21 cellular contexts compared by ENCODE assay signal in the genomic region with DNA sequence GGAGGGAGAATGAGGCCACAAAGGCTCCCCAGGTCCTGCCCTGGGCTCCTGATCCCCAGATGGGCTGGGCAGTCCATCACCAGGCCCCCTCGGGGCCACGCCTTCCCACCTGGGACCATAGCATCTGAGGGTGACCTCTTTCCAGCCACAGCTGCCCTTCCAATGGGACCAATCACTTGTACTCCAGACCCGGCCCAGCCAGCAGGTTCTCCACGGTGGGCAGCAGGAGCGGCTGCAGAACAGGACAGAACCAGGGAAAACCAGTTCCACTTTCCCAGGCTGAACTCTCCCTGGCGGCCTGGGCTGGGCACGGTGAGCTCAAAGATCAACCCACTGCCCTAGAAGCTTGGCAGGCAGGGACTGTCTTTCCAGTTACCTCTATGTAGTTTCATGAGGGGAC.
DNase-seq lines count a peak whose midpoint lies in the region; ATAC-seq, FAIRE-seq and TF ChIP-seq lines count a peak whose summit lies in the region.
"Had no signal": no experiment of that assay in that cellular context is flagged by ENCODE, and none has a peak within 500 bp of the region (broad histone marks: within the 10 kb centered on the region; RNA-seq: fewer than 3 reads in every experiment).

No MANE protein-coding gene starts in this region.

- H3K9me3 Mint-ChIP-seq in GM23338, result peaks cover 20% of the 10 kb centered on the region

- DNase-seq in left ventricle myocardium superior, result peak; percentile 12
- no peak for DNase-seq in left cardiac atrium
- DNase-seq in H1 (ENCODE audit: low read depth in 1 of 2, low spot score in 2 of 2), result no peak
- peak; percentile 40 for DNase-seq in lower lobe of right lung
- no peak for DNase-seq in urothelium cell line (ENCODE audit: low spot score)
- DNase-seq in GM23338 (ENCODE audit: low spot score), result no peak
- DNase-seq in stimulated activated CD4-positive, alpha-beta T cell treated with anti-CD3 and anti-CD28 coated beads, Interleukin-2, amount 100 ng/mL, for 24 hours, result no peak
- DNase-seq: DMS153, KBM-7, MV-4-11, NCI-H1436, NCI-H2029, NCI-H2171, NCI-H446, OCI-M1 had no signal

- H4K91ac ChIP-seq in H1 (replicated peaks; ENCODE audit: insufficient read length, low read length), result no peak overlapping the region

- H3K23ac ChIP-seq in H1 (ENCODE audit: insufficient read length), result no peak overlapping the region

- peaks cover 8 to 25% of the 10 kb centered on the region in 2 experiments for H3K9me3 ChIP-seq in H1 (ENCODE audit: insufficient read depth in 2 of 2, low read depth in 1 of 2, low read length in 1 of 2)
- H3K9me3 ChIP-seq in lower lobe of right lung, result no peaks in the 10 kb centered on the region
- H3K9me3 ChIP-seq: A549, Caco-2, HAP-1 had no signal

- H2BK20ac ChIP-seq in H1 (ENCODE audit: low read length), result no peak overlapping the region

- no peak overlapping the region for H3K9ac ChIP-seq in H1 (replicated peaks in 1 of 4; ENCODE audit: extremely low read depth in 1 of 4, low read depth in 3 of 4, low read length in 3 of 4)

- POLR2A ChIA-PET in H1 (lab: Charles Lee; ENCODE audit: partially characterized antibody), result no interaction called here

- TF ChIP-seq CTCF in H1 (IDR thresholded peaks at IDR 0.05; ENCODE audit: control extremely low read depth in 1 of 3, insufficient read depth in 1 of 3, low read depth in 1 of 3, low read length in 3 of 3) (no peak), lower lobe of right lung (IDR thresholded peaks at IDR 0.05) (no peak), GM23338 (conservative IDR thresholded peaks at IDR 0.05; ENCODE audit: low read depth in 2 of 2) (no peak)

- H3K18ac ChIP-seq in H1 (ENCODE audit: extremely low read depth, low read length), result no peak overlapping the region

- H4K8ac ChIP-seq in H1 (ENCODE audit: extremely low read depth, insufficient read depth, low read length), result peak overlapping the region; percentile 38; the same call in 1 of the 2 replicates

- no peak overlapping the region for H3K56ac ChIP-seq in H1 (replicated peaks; ENCODE audit: insufficient read length, low read depth, low read length)

- no peaks in the 10 kb centered on the region for H3K79me1 ChIP-seq in H1 (ENCODE audit: low read depth, low read length)

- ATAC-seq in left ventricle myocardium superior (no peak), left cardiac atrium (no peak), lower lobe of right lung (no peak), GM23338 (no peak), GM18517 (IDR thresholded peaks at IDR 0.05; ENCODE audit: unreplicated experiment) (no peak)

- H4K20me1 ChIP-seq in H1 (replicated peaks in 1 of 2; ENCODE audit: control insufficient read depth in 1 of 2, insufficient read depth in 2 of 2, low read length in 2 of 2) (no peaks in the 10 kb centered on the region), GM23338 (replicated peaks; ENCODE audit: insufficient read depth) (no peaks in the 10 kb centered on the region)

- peaks cover 41% of the 10 kb centered on the region for H3K36me3 Mint-ChIP-seq in GM23338 (ENCODE audit: low read depth)

- no peak overlapping the region for H3K27ac Mint-ChIP-seq in GM23338

- H2BK120ac ChIP-seq in H1 (replicated peaks; ENCODE audit: low read depth, low read length), result no peak overlapping the region

- H3F3A ChIP-seq in GM23338 (replicated peaks; ENCODE audit: low read depth), result no peaks in the 10 kb centered on the region

- TF ChIP-seq EP300 in H1 (IDR thresholded peaks at IDR 0.05; ENCODE audit: borderline replicate concordance in 1 of 2, low read depth in 2 of 2, low read length in 2 of 2), result no peak

- H3K4me2 ChIP-seq in H1 (ENCODE audit: insufficient read depth in 1 of 2, low read depth in 2 of 2, low read length in 2 of 2), result no peak overlapping the region
- no peak overlapping the region for H3K4me2 ChIP-seq in GM23338
- H3K4me2 ChIP-seq: A549 had no signal

- no peak overlapping the region for H4K5ac ChIP-seq in H1 (ENCODE audit: insufficient read length, low read depth, low read length)

- H3K23me2 ChIP-seq in H1 (ENCODE audit: low read depth, low read length), result no peaks in the 10 kb centered on the region

- no peak overlapping the region for H3K4ac ChIP-seq in H1 (replicated peaks; ENCODE audit: insufficient read length, low read depth, low read length)

- TF ChIP-seq POLR2A in H1 (IDR thresholded peaks at IDR 0.05; ENCODE audit: control extremely low read depth in 1 of 2, low read depth in 2 of 2, low read length in 2 of 2), result no peak

- no peak overlapping the region for H2BK5ac ChIP-seq in H1 (ENCODE audit: low read depth, low read length)

- no peak for TF ChIP-seq RAD21 in H1 (IDR thresholded peaks at IDR 0.05 in 1 of 2, conservative IDR thresholded peaks at IDR 0.05 in 1 of 2; ENCODE audit: low read depth in 2 of 2, low read length in 2 of 2)

- no peak overlapping the region for H2AK5ac ChIP-seq in H1 (ENCODE audit: low read depth, low read length)

- no peak for FAIRE-seq in H1 (lab: Jason Lieb, UNC)
- peak; percentile 86 for FAIRE-seq in urothelium cell line (lab: Jason Lieb, UNC)
- FAIRE-seq: A549 had no signal

- H3K9me2 ChIP-seq in GM23338 (ENCODE audit: insufficient read depth), result no peaks in the 10 kb centered on the region

- H3K36me3 ChIP-seq in H1 (ENCODE audit: control insufficient read depth in 2 of 4, insufficient read depth in 4 of 4, low read length in 3 of 4) (peaks cover 0 to 16% (median 8%) of the 10 kb centered on the region in 4 experiments; a peak in 4 of 8 replicates), lower lobe of right lung (peaks cover 20% of the 10 kb centered on the region), GM23338 (ENCODE audit: insufficient read depth) (no peaks in the 10 kb centered on the region)

- H3K14ac ChIP-seq in H1 (ENCODE audit: insufficient read length), result no peak overlapping the region

- H2AFZ ChIP-seq in H1 (ENCODE audit: low read length), result no peak overlapping the region
- H2AFZ ChIP-seq in GM23338, result no peak overlapping the region

- H3K4me1 ChIP-seq in H1 (replicated peaks in 1 of 4; ENCODE audit: control insufficient read depth in 3 of 4, insufficient read depth in 4 of 4, low read length in 3 of 4) (no peaks in the 10 kb centered on the region), lower lobe of right lung (no peaks in the 10 kb centered on the region), GM23338 (ENCODE audit: insufficient read depth) (no peaks in the 10 kb centered on the region)
- H3K4me1 ChIP-seq: A549, Caco-2, HAP-1 had no signal

- H3K27me3 ChIP-seq in H1 (replicated peaks in 1 of 4; ENCODE audit: control insufficient read depth in 3 of 4, extremely low read depth in 1 of 4, insufficient read depth in 3 of 4, low read length in 3 of 4) (no peaks in the 10 kb centered on the region), lower lobe of right lung (ENCODE audit: low read depth) (no peaks in the 10 kb centered on the region), GM23338 (ENCODE audit: insufficient read depth) (no peaks in the 10 kb centered on the region)

- no peak overlapping the region for H2BK15ac ChIP-seq in H1 (ENCODE audit: low read length)

- H3K27me3 Mint-ChIP-seq in GM23338 (ENCODE audit: insufficient read depth, low read depth, poor library complexity), result peaks cover 7% of the 10 kb centered on the region

- H2BK12ac ChIP-seq in H1 (ENCODE audit: low read depth, low read length), result no peak overlapping the region

- H3K27ac ChIP-seq in H1 (ENCODE audit: low read depth, low read length), result no peak overlapping the region
- H3K27ac ChIP-seq in lower lobe of right lung, result no peak overlapping the region
- H3K27ac ChIP-seq in GM23338 (ENCODE audit: low read depth), result no peak overlapping the region
- H3K27ac ChIP-seq: A549, RWPE1 had no signal

- WGBS in H1 (ENCODE audit: extremely low coverage in 1 of 2, insufficient coverage in 1 of 2, insufficient read length in 1 of 2, insufficient replicate concordance in 2 of 2, low coverage in 1 of 2, low lambda C conversion rate in 2 of 2, missing lambda C conversion rate in 1 of 2), 2 experiments, result 91% methylated on average over 7 of the region's 7 CpGs; no CpG with 5 or more reads in 1 of the 2 experiments

- H3K4me3 ChIP-seq in H1 (ENCODE audit: extremely low read depth in 1 of 4, insufficient read depth in 2 of 4, low read depth in 3 of 4, low read length in 4 of 4), result no peak overlapping the region
- H3K4me3 ChIP-seq in lower lobe of right lung, result no peak overlapping the region
- no peak overlapping the region for H3K4me3 ChIP-seq in GM23338
- H3K4me3 ChIP-seq: A549, HAP-1 had no signal

- H3K4me1 Mint-ChIP-seq in GM23338, result no peaks in the 10 kb centered on the region
- H3K4me1 Mint-ChIP-seq: CD14-positive monocyte had no signal

- H3K79me2 ChIP-seq in H1 (ENCODE audit: control insufficient read depth in 1 of 2, insufficient read depth in 2 of 2, low read length in 2 of 2) (no peaks in the 10 kb centered on the region), GM23338 (replicated peaks; ENCODE audit: insufficient read depth) (no peaks in the 10 kb centered on the region)

- CTCF ChIA-PET in H1 (lab: Charles Lee; ENCODE audit: partially characterized antibody), result interaction anchor here (1.1 kb wide), 1 partner anchor 22 kb away, joined by 3 read pairs; no protein-coding TSS in a partner anchor

- H3K4me3 Mint-ChIP-seq in GM23338, result no peak overlapping the region
- H3K4me3 Mint-ChIP-seq: CD14-positive monocyte had no signal

- intact Hi-C loops in left ventricle myocardium superior (cut with micrococcal nuclease), result no loop called here
- intact Hi-C loops in left cardiac atrium (cut with DNase I), result no loop called here
- intact Hi-C loops in lower lobe of right lung (cut with DNase I), result no loop called here

TF ChIP-seq in H1, 55 proteins besides CTCF, POLR2A, EP300 and RAD21 (continues in another document):
- TF ChIP-seq, protein P1, sequence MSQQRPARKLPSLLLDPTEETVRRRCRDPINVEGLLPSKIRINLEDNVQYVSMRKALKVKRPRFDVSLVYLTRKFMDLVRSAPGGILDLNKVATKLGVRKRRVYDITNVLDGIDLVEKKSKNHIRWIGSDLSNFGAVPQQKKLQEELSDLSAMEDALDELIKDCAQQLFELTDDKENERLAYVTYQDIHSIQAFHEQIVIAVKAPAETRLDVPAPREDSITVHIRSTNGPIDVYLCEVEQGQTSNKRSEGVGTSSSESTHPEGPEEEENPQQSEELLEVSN (IDR thresholded peaks at IDR 0.05), result no peak

TF ChIP-seq in GM23338, 12 proteins besides CTCF, POLR2A, EP300 and RAD21 (continues in another document):
- no peak for TF ChIP-seq CREB1 (CRISPR knock-in tag; IDR thresholded peaks at IDR 0.05; ENCODE audit: low read depth)

Comparison
In these comparisons a context has a peak if more than half of its experiments do, and no peak if none do; other contexts are left out.
1. DNase-seq: peak in left ventricle myocardium superior (single experiment) and lower lobe of right lung (single experiment); none in left cardiac atrium (single experiment), H1 (0 of 2), urothelium cell line (single experiment), GM23338 (single experiment) and stimulated activated CD4-positive, alpha-beta T cell treated with anti-CD3 and anti-CD28 coated beads, Interleukin-2, amount 100 ng/mL, for 24 hours (0 of 2).